1 cellular context compared by ENCODE assay signal in the genomic region with DNA sequence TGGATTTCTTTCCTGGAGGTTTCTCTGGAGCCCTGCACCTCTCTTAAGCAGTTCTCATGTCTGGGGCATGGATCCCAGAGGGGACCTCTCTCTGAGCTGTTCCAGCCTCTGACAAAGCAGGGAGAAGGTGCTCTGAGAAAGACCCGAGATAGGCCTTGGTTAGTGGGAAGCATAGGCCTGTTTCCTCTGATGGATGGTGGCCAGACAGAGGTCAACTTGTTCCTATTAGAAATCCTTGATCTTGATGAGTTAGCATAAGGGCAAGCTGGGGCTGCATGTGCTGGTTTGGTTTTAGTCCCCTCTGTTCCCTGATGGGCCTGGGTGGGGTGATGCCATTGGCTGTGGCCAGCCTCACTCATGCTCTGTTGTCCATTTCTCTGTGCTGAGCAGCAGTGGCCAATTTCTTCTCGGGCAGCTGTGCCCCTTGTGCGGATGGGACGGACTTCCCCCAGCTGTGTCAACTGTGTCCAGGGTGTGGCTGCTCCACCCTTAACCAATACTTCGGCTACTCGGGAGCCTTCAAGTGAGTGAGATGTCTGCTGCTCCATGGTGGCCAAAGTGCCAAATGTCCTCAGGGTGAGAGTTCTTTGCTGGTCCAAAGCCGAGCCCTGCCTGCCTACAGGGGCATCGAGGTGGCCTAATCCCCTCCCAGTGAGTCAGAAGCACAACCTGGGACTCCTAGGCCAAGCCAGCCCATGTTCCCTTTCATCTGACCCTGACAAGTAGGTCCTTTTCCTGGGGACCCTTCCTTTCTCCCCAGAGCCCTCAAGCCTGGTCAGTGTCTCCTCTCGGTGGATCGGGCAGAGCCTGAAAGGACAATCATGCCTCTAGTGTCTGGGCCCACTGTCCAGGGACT.
TF ChIP-seq lines count a peak whose summit lies in the region.

No MANE protein-coding gene starts in this region.

TF ChIP-seq in HepG2, 621 proteins besides CTCF, POLR2A, EP300 and RAD21 (continued from another document):
- TF ChIP-seq, protein P1, sequence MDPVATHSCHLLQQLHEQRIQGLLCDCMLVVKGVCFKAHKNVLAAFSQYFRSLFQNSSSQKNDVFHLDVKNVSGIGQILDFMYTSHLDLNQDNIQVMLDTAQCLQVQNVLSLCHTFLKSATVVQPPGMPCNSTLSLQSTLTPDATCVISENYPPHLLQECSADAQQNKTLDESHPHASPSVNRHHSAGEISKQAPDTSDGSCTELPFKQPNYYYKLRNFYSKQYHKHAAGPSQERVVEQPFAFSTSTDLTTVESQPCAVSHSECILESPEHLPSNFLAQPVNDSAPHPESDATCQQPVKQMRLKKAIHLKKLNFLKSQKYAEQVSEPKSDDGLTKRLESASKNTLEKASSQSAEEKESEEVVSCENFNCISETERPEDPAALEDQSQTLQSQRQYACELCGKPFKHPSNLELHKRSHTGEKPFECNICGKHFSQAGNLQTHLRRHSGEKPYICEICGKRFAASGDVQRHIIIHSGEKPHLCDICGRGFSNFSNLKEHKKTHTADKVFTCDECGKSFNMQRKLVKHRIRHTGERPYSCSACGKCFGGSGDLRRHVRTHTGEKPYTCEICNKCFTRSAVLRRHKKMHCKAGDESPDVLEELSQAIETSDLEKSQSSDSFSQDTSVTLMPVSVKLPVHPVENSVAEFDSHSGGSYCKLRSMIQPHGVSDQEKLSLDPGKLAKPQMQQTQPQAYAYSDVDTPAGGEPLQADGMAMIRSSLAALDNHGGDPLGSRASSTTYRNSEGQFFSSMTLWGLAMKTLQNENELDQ (CRISPR knock-in tag; IDR thresholded peaks at IDR 0.05; ENCODE audit: borderline replicate concordance) = no peak
- no peak for TF ChIP-seq YY1 (IDR thresholded peaks at IDR 0.05; ENCODE audit: insufficient read depth, insufficient replicate concordance, low read depth, low read length)
- peak; percentile 61 for TF ChIP-seq RBM22 (optimal IDR thresholded peaks at IDR 0.05; ENCODE audit: low read length)
- TF ChIP-seq FOSL1 (CRISPR knock-in tag; IDR thresholded peaks at IDR 0.05; ENCODE audit: borderline replicate concordance) = no peak
- peak; percentile 25 for TF ChIP-seq POLR2G (IDR thresholded peaks at IDR 0.05; ENCODE audit: low read depth, low read length)
- TF ChIP-seq ZNF75D (CRISPR knock-in tag; IDR thresholded peaks at IDR 0.05; ENCODE audit: borderline replicate concordance) = no peak
- 0 out of 2 replicates have a peak, but pooled peaks have one; percentile 40 for TF ChIP-seq ZMYM4 (CRISPR knock-in tag; IDR thresholded peaks at IDR 0.05)
- TF ChIP-seq, protein P2, sequence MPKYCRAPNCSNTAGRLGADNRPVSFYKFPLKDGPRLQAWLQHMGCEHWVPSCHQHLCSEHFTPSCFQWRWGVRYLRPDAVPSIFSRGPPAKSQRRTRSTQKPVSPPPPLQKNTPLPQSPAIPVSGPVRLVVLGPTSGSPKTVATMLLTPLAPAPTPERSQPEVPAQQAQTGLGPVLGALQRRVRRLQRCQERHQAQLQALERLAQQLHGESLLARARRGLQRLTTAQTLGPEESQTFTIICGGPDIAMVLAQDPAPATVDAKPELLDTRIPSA (CRISPR knock-in tag; IDR thresholded peaks at IDR 0.05; ENCODE audit: borderline replicate concordance) = no peak
- TF ChIP-seq ZNF34 (CRISPR knock-in tag; IDR thresholded peaks at IDR 0.05; ENCODE audit: borderline replicate concordance) = no peak
- peak; percentile 79 for TF ChIP-seq RBFOX2 (IDR thresholded peaks at IDR 0.05; ENCODE audit: low read depth, low read length)
- no peak for TF ChIP-seq ZNF556 (CRISPR knock-in tag; IDR thresholded peaks at IDR 0.05; ENCODE audit: borderline replicate concordance)
- TF ChIP-seq ZMYM3 (CRISPR knock-in tag; IDR thresholded peaks at IDR 0.05) = no peak
- TF ChIP-seq ELF4 (CRISPR knock-in tag; IDR thresholded peaks at IDR 0.05; ENCODE audit: borderline replicate concordance) = no peak
- no peak for TF ChIP-seq ZNF124 (CRISPR knock-in tag; IDR thresholded peaks at IDR 0.05)
- peak; percentile 67; the same call in 1 of the 2 replicates for TF ChIP-seq ZNF766 (CRISPR knock-in tag; IDR thresholded peaks at IDR 0.05; ENCODE audit: borderline replicate concordance)
- TF ChIP-seq KLF11 (CRISPR knock-in tag; IDR thresholded peaks at IDR 0.05) = no peak
- TF ChIP-seq ZNF563 (CRISPR knock-in tag; IDR thresholded peaks at IDR 0.05) = 0 out of 2 replicates have a peak, but pooled peaks have one; percentile 47
- no peak for TF ChIP-seq FOXK2 (IDR thresholded peaks at IDR 0.05)
- TF ChIP-seq, protein P3, sequence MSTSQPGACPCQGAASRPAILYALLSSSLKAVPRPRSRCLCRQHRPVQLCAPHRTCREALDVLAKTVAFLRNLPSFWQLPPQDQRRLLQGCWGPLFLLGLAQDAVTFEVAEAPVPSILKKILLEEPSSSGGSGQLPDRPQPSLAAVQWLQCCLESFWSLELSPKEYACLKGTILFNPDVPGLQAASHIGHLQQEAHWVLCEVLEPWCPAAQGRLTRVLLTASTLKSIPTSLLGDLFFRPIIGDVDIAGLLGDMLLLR (CRISPR knock-in tag; IDR thresholded peaks at IDR 0.05) = no peak
- TF ChIP-seq, protein P4, sequence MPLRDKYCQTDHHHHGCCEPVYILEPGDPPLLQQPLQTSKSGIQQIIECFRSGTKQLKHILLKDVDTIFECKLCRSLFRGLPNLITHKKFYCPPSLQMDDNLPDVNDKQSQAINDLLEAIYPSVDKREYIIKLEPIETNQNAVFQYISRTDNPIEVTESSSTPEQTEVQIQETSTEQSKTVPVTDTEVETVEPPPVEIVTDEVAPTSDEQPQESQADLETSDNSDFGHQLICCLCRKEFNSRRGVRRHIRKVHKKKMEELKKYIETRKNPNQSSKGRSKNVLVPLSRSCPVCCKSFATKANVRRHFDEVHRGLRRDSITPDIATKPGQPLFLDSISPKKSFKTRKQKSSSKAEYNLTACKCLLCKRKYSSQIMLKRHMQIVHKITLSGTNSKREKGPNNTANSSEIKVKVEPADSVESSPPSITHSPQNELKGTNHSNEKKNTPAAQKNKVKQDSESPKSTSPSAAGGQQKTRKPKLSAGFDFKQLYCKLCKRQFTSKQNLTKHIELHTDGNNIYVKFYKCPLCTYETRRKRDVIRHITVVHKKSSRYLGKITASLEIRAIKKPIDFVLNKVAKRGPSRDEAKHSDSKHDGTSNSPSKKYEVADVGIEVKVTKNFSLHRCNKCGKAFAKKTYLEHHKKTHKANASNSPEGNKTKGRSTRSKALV (CRISPR knock-in tag; IDR thresholded peaks at IDR 0.05) = no peak
